Comparison of ENCODE assay signal across 10 cellular contexts in the genomic region with DNA sequence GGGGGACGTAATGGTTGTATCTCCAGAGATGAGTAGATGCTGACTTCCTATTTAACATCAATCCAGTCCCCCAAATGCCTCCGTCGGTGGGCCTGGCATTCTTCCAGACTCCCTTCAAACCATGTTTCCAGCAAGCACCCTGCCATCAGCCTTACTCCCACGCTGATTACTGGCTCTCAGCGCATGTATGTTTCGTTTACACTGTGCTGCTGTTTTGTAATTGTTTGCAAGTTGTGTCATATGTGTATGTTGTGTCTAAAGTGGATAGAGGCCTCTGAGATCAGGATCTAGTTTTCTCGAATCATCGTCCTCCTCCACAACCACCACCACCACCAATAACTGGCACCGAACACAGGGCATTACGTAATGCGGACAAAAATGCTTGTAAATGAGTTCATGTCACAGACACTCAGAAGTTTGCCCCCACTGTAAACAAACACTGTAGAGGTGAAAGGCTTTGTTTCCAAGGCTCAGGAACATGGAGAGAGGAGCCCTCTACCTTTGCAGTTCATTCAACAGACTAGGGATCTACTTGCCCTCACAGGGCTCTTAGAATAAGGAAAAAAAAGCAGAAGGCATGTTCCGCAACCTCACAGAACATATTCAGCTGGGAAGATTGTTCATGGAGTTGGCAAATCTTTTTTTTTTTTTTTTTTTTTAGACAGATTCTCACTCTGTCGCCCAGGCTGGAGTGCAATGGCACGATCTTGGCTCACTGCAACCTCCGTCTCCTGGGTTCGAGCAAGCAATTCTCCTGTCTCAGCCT. TPM values are rescaled to one million over a fixed set of nuclear protein-coding genes. Genes with fewer than 3 reads are reported as not detected.
DNase-seq lines count a peak whose midpoint lies in the region; ATAC-seq and TF ChIP-seq lines count a peak whose summit lies in the region.
"Had no signal": no experiment of that assay in that cellular context is flagged by ENCODE, and none has a peak within 500 bp of the region (broad histone marks: within the 10 kb centered on the region; RNA-seq: fewer than 3 reads in every experiment).

No MANE protein-coding gene starts in this region.

- peak overlapping the region; percentile 49 for H3K27ac Mint-ChIP-seq in mesothelial cell of epicardium
- H3K27ac Mint-ChIP-seq in stimulated activated naive CD8-positive, alpha-beta T cell treated with anti-CD3 and anti-CD28 coated beads, Interleukin-15, amount 100 ng/mL, for 72 hours: no peak overlapping the region
- H3K27ac Mint-ChIP-seq: activated CD4-positive, alpha-beta T cell treated with anti-CD3 and anti-CD28 coated beads, Interleukin-2, amount 10 ng/mL, durations not matched to agents 24 days and 14 days had no signal

- intact Hi-C loops in left ventricle myocardium superior (cut with micrococcal nuclease): loop anchor here (5.0 kb wide), 1 partner anchor 52 kb away; no protein-coding TSS in a partner anchor

- H3K9me3 Mint-ChIP-seq in mesothelial cell of epicardium: no peaks in the 10 kb centered on the region
- no peaks in the 10 kb centered on the region for H3K9me3 Mint-ChIP-seq in stimulated activated naive CD8-positive, alpha-beta T cell treated with anti-CD3 and anti-CD28 coated beads, Interleukin-15, amount 100 ng/mL, for 72 hours
- H3K9me3 Mint-ChIP-seq: activated CD4-positive, alpha-beta T cell treated with anti-CD3 and anti-CD28 coated beads, Interleukin-2, amount 10 ng/mL, durations not matched to agents 24 days and 14 days; neural crest cell had no signal

- H3K27me3 Mint-ChIP-seq in mesothelial cell of epicardium (ENCODE audit: low read depth): no peaks in the 10 kb centered on the region
- H3K27me3 Mint-ChIP-seq in stimulated activated naive CD8-positive, alpha-beta T cell treated with anti-CD3 and anti-CD28 coated beads, Interleukin-15, amount 100 ng/mL, for 72 hours: no peaks in the 10 kb centered on the region
- H3K27me3 Mint-ChIP-seq: activated CD4-positive, alpha-beta T cell treated with anti-CD3 and anti-CD28 coated beads, Interleukin-2, amount 10 ng/mL, durations not matched to agents 24 days and 14 days had no signal

- H3K4me3 ChIP-seq in AG10803 (ENCODE audit: low read length) (no peak overlapping the region), LNCaP clone FGC (ENCODE audit: low read depth, low read length) (no peak overlapping the region), astrocyte of the spinal cord (ENCODE audit: low read depth, low read length) (no peak overlapping the region)

- in situ Hi-C loops in astrocyte of the spinal cord (cut with HindIII; ENCODE audit: low sequenced_read_pairs): no loop called here

- TF ChIP-seq CTCF in AG10803 (conservative IDR thresholded peaks at IDR 0.05; ENCODE audit: low read length): no peak
- TF ChIP-seq CTCF in LNCaP clone FGC (IDR thresholded peaks at IDR 0.05; ENCODE audit: control insufficient read depth, extremely low read depth, insufficient read depth): no peak
- no peak for TF ChIP-seq CTCF in astrocyte of the spinal cord (IDR thresholded peaks at IDR 0.05; ENCODE audit: low read depth, low read length)
- TF ChIP-seq CTCF in mesothelial cell of epicardium (IDR thresholded peaks at IDR 0.05; ENCODE audit: unreplicated experiment): no peak

- H3K36me3 Mint-ChIP-seq in mesothelial cell of epicardium: no peaks in the 10 kb centered on the region

- H3K4me1 Mint-ChIP-seq in mesothelial cell of epicardium: peaks cover 31% of the 10 kb centered on the region
- H3K4me1 Mint-ChIP-seq in stimulated activated naive CD8-positive, alpha-beta T cell treated with anti-CD3 and anti-CD28 coated beads, Interleukin-15, amount 100 ng/mL, for 72 hours: peaks cover 12% of the 10 kb centered on the region

- no peak for ATAC-seq in left ventricle myocardium superior
- ATAC-seq in HG02588 (IDR thresholded peaks at IDR 0.05; ENCODE audit: unreplicated experiment): no peak
- no peak for ATAC-seq in stimulated activated naive CD8-positive, alpha-beta T cell treated with anti-CD3 and anti-CD28 coated beads, Interleukin-15, amount 100 ng/mL, for 72 hours

- peak; percentile 83 for DNase-seq in AG10803 (ENCODE audit: low read depth)
- peak; percentile 95 for DNase-seq in LNCaP clone FGC (ENCODE audit: low read depth)
- peak; percentile 29 for DNase-seq in astrocyte of the spinal cord (ENCODE audit: low read depth, low spot score)
- no peak for DNase-seq in mesothelial cell of epicardium (ENCODE audit: low spot score in 2 of 2, unreplicated experiment in 2 of 2)
- no peak for DNase-seq in left ventricle myocardium superior
- no peak for DNase-seq in cerebellar cortex (ENCODE audit: low spot score)
- no peak for DNase-seq in stimulated activated naive CD8-positive, alpha-beta T cell treated with anti-CD3 and anti-CD28 coated beads, Interleukin-15, amount 100 ng/mL, for 72 hours
- DNase-seq: activated CD4-positive, alpha-beta T cell treated with anti-CD3 and anti-CD28 coated beads, Interleukin-2, amount 10 ng/mL, durations not matched to agents 24 days and 14 days had no signal

- no peak overlapping the region for H3K4me3 Mint-ChIP-seq in mesothelial cell of epicardium
- H3K4me3 Mint-ChIP-seq in stimulated activated naive CD8-positive, alpha-beta T cell treated with anti-CD3 and anti-CD28 coated beads, Interleukin-15, amount 100 ng/mL, for 72 hours: no peak overlapping the region
- H3K4me3 Mint-ChIP-seq: activated CD4-positive, alpha-beta T cell treated with anti-CD3 and anti-CD28 coated beads, Interleukin-2, amount 10 ng/mL, durations not matched to agents 24 days and 14 days; neural crest cell had no signal

RNA-seq across cellular contexts. Expression of a gene that starts 46.1 kb away (rescaled TPM):
- 32.3 to 37.7 TPM (median 35.4 TPM) in 3 replicates for total RNA-seq in mesothelial cell of epicardium
- 23.9 TPM for total RNA-seq in left ventricle myocardium superior

RNA-seq across cellular contexts. Expression of a gene that starts 52.8 kb away (rescaled TPM):
- 126 to 132 TPM (median 127 TPM) in 3 replicates for total RNA-seq in mesothelial cell of epicardium
- total RNA-seq in left ventricle myocardium superior: 1,172 TPM

Comparison
In these comparisons a context has a peak if more than half of its experiments do, and no peak if none do; other contexts are left out.
1. DNase-seq: peak in AG10803 (single experiment), LNCaP clone FGC (single experiment) and astrocyte of the spinal cord (single experiment); none in mesothelial cell of epicardium (0 of 2), left ventricle myocardium superior (single experiment), cerebellar cortex (single experiment) and stimulated activated naive CD8-positive, alpha-beta T cell treated with anti-CD3 and anti-CD28 coated beads, Interleukin-15, amount 100 ng/mL, for 72 hours (0 of 2).